11 cellular contexts compared by ENCODE assay signal in genomic region chrX:9279271-9279596, GRCh38.
DNase-seq lines count a peak whose midpoint lies in the region; ATAC-seq and TF ChIP-seq lines count a peak whose summit lies in the region.
"Had no signal": no experiment of that assay in that cellular context is flagged by ENCODE, and none has a peak within 500 bp of the region (broad histone marks: within the 10 kb centered on the region; RNA-seq: fewer than 3 reads in every experiment).

No MANE protein-coding gene starts in this region.

- POLR2A ChIA-PET in IMR-90 (lab: Charles Lee; ENCODE audit: unreplicated experiment) = no interaction called here

- peak overlapping the region; percentile 18; the same call in 1 of the 2 replicates for H3K14ac ChIP-seq in IMR-90 (replicated peaks; ENCODE audit: low read depth, low read length)

- no peak overlapping the region for H2AFZ ChIP-seq in IMR-90 (replicated peaks; ENCODE audit: low read length, poor library complexity)

- H4K5ac ChIP-seq in IMR-90 (ENCODE audit: low read depth, low read length) = peak overlapping the region; percentile 96

- no peak for TF ChIP-seq POLR2A in IMR-90 (IDR thresholded peaks at IDR 0.05; ENCODE audit: low read depth, low read length)

- H3K56ac ChIP-seq in IMR-90 (ENCODE audit: extremely low read depth, insufficient read depth, low read length) = peak overlapping the region; percentile 93

- H2BK20ac ChIP-seq in IMR-90 (ENCODE audit: low read depth, low read length) = peak overlapping the region; percentile 83

- no peak for DNase-seq in activated CD4-positive, CD25-positive, alpha-beta regulatory T cell treated with anti-CD3 and anti-CD28 coated beads, Interleukin-2, amount 50 U/mL, for 72 hours
- DNase-seq in IMR-90 = peak; percentile 55
- DNase-seq in cardiac fibroblast (ENCODE audit: low read depth in 2 of 2) = peak; percentile 13 to 36
- DNase-seq in renal cortical epithelial cell (ENCODE audit: low read depth) = peak; percentile 13
- no peak for DNase-seq in LoVo (ENCODE audit: low spot score)
- no peak for DNase-seq in ureter (ENCODE audit: low spot score)
- DNase-seq in mucosa of gallbladder (ENCODE audit: low spot score) = no peak
- DNase-seq: ACHN, cerebellar nuclear complex, H7 had no signal

- H2BK120ac ChIP-seq in IMR-90 (ENCODE audit: low read depth, low read length) = peak overlapping the region; percentile 73

- dilution Hi-C loops in IMR-90 (cut with HindIII; ENCODE audit: low sequenced_read_pairs, unreplicated experiment) = no loop called here

- no peak overlapping the region for H2AK9ac ChIP-seq in IMR-90 (replicated peaks; ENCODE audit: low read depth, low read length, poor library complexity)

- no peaks in the 10 kb centered on the region; the same call in 1 of the 2 replicates for H3K9me1 ChIP-seq in IMR-90 (ENCODE audit: insufficient read depth, low read length)

- peaks cover 2% of the 10 kb centered on the region; the same call in 1 of the 2 replicates for H3K4me1 ChIP-seq in IMR-90 (ENCODE audit: control insufficient read depth, insufficient read depth, low read length)

- H3K79me1 ChIP-seq in IMR-90 (ENCODE audit: low read depth in 1 of 2, low read length in 2 of 2) = no peaks in the 10 kb centered on the region

- H4K20me1 ChIP-seq in IMR-90 (ENCODE audit: insufficient read depth, low read length) = no peaks in the 10 kb centered on the region

- H3K4me3 ChIP-seq in IMR-90 (ENCODE audit: insufficient read depth, low read depth, low read length) (peak overlapping the region; percentile 50), cardiac fibroblast (replicated peaks in 1 of 2; ENCODE audit: low read depth in 2 of 2, low read length in 2 of 2) (no peak overlapping the region)

- TF ChIP-seq CTCF in IMR-90 (conservative IDR thresholded peaks at IDR 0.05; ENCODE audit: low read depth, low read length) (no peak), cardiac fibroblast (IDR thresholded peaks at IDR 0.05; ENCODE audit: low read depth, low read length) (no peak)

- peak overlapping the region; percentile 96 for H2BK5ac ChIP-seq in IMR-90 (ENCODE audit: low read depth, low read length, poor library complexity, severe bottlenecking)

- intact Hi-C loops in IMR-90 (cut with micrococcal nuclease) = no loop called here

- no peaks in the 10 kb centered on the region for H3K9me3 ChIP-seq in IMR-90 (ENCODE audit: control insufficient read depth, insufficient read depth, low read length)

- H3K36me3 ChIP-seq in IMR-90 (ENCODE audit: control insufficient read depth, insufficient read depth, low read length) = no peaks in the 10 kb centered on the region

- WGBS in IMR-90 (ENCODE audit: extremely low coverage in 2 of 2, insufficient read length in 1 of 2), 2 experiments = no CpG with 5 or more reads among the region's 4 CpGs

- peak overlapping the region; percentile 49; the same call in 1 of the 2 replicates for H3K4ac ChIP-seq in IMR-90 (ENCODE audit: low read depth, low read length)

- H2AK5ac ChIP-seq in IMR-90 (ENCODE audit: low read depth, low read length) = no peak overlapping the region

- peak overlapping the region; percentile 96 for H3K18ac ChIP-seq in IMR-90 (ENCODE audit: low read depth, low read length)

- no TSS peak for BruUV-seq in IMR-90 (replicated peaks; lab: Mats Ljungman, UMichigan)

- peak overlapping the region; percentile 99 for H3K27ac ChIP-seq in IMR-90 (ENCODE audit: insufficient read depth, low read length)

- CTCF ChIA-PET in IMR-90 (lab: Yijun Ruan, JAX) = interaction anchor here (0.7 kb wide), 1 partner anchor 20 kb away, joined by 3 read pairs; no protein-coding TSS in a partner anchor

- ATAC-seq in activated CD4-positive, CD25-positive, alpha-beta regulatory T cell treated with anti-CD3 and anti-CD28 coated beads, Interleukin-2, amount 50 U/mL, for 24 hours = peak; percentile 61 to 64
- peak; percentile 87 for ATAC-seq in IMR-90 (ENCODE audit: low read depth)

- TF ChIP-seq RAD21 in IMR-90 (IDR thresholded peaks at IDR 0.05; ENCODE audit: low read length) = no peak

- peak overlapping the region; percentile 97 for H3K4me2 ChIP-seq in IMR-90 (ENCODE audit: low read depth, low read length)

- peak overlapping the region; percentile 90 for H4K91ac ChIP-seq in IMR-90 (ENCODE audit: insufficient read depth, low read depth, low read length)

- H2BK15ac ChIP-seq in IMR-90 (ENCODE audit: low read depth, low read length) = peak overlapping the region; percentile 62; the same call in 2 of the 3 replicates

- H4K8ac ChIP-seq in IMR-90 (ENCODE audit: low read depth in 2 of 2, low read length in 2 of 2) = peak overlapping the region; percentile 75 to 82

- peak overlapping the region; percentile 95 for H3K9ac ChIP-seq in IMR-90 (ENCODE audit: low read depth, low read length)

- no peaks in the 10 kb centered on the region for H3K27me3 ChIP-seq in IMR-90 (ENCODE audit: control insufficient read depth, insufficient read depth, low read length)

- in situ Hi-C loops in IMR-90 (cut with MboI; ENCODE audit: low sequenced_read_pairs) = no loop called here

- no peak overlapping the region for H3K23ac ChIP-seq in IMR-90 (ENCODE audit: low read depth, low read length)

TF ChIP-seq in IMR-90, 13 proteins besides CTCF, POLR2A, EP300 and RAD21:
- TF ChIP-seq MXI1 (IDR thresholded peaks at IDR 0.05; ENCODE audit: borderline replicate concordance, low read depth, low read length) (no peak), SMC3 (IDR thresholded peaks at IDR 0.05; ENCODE audit: low read depth, low read length) (no peak), CEBPB (IDR thresholded peaks at IDR 0.05; ENCODE audit: low read depth, low read length) (no peak), MAZ (IDR thresholded peaks at IDR 0.05; ENCODE audit: borderline replicate concordance, low read depth, low read length) (no peak), BHLHE40 (IDR thresholded peaks at IDR 0.05; ENCODE audit: low read depth, low read length) (no peak), MAFK (IDR thresholded peaks at IDR 0.05; ENCODE audit: low read depth, low read length) (no peak), RCOR1 (IDR thresholded peaks at IDR 0.05; ENCODE audit: insufficient replicate concordance, low read length) (no peak)

Comparison
In these comparisons a context has a peak if more than half of its experiments do, and no peak if none do; other contexts are left out.
1. DNase-seq: peak in IMR-90 (single experiment), cardiac fibroblast (2 of 2) and renal cortical epithelial cell (single experiment); none in activated CD4-positive, CD25-positive, alpha-beta regulatory T cell treated with anti-CD3 and anti-CD28 coated beads, Interleukin-2, amount 50 U/mL, for 72 hours (single experiment), LoVo (single experiment), ureter (single experiment) and mucosa of gallbladder (single experiment).